In the genomic region with DNA sequence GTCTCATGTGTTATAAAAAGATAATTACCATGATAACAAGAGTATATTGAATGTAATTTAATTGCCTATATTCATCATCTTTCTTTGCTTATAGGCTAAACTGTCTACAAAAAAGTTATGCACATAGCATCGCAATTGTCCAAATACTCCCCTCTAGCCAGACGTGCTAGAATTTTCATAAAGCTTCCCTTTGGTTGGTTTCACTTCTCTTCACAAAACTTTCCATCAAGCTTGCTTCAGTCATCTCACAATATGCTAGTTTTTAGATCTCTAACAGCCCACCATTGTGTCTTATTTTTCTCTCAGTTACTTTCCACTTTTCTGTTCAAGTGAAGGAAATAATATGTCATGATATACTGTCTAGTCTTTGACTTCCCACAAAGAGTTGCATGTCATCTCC, we compare ENCODE assay signal across 27 cellular contexts.
"Had no signal": no experiment of that assay in that cellular context is flagged by ENCODE, and none has a peak within 500 bp of the region (broad histone marks: within the 10 kb centered on the region; RNA-seq: fewer than 3 reads in every experiment).

No MANE protein-coding gene starts in this region.

- H3K27me3 Mint-ChIP-seq: activated CD4-positive, alpha-beta memory T cell treated with anti-CD3 and anti-CD28 coated beads for 36 hours; activated CD4-positive, alpha-beta T cell treated with anti-CD3 and anti-CD28 coated beads, Interleukin-2, amount 10 ng/mL, durations not matched to agents 7 days and 5 days; activated naive CD8-positive, alpha-beta T cell treated with anti-CD3 and anti-CD28 coated beads, Interleukin-2, amount 50 U/mL, for 24 hours; brain; central memory CD8-positive, alpha-beta T cell; T-helper 17 cell had no signal

- ATAC-seq: activated naive CD4-positive, alpha-beta T cell treated with anti-CD3 and anti-CD28 coated beads, Interleukin-2, amount 50 U/mL, for 72 hours; activated naive CD8-positive, alpha-beta T cell treated with anti-CD3 and anti-CD28 coated beads, Interleukin-2, amount 50 U/mL, for 24 hours; activated T-cell treated with anti-CD3 and anti-CD28 coated beads, Interleukin-2, amount 50 U/mL, for 4 hours; T-helper 17 cell had no signal

- H3K9me3 Mint-ChIP-seq: activated CD4-positive, alpha-beta T cell treated with anti-CD3 and anti-CD28 coated beads, Interleukin-2, amount 10 ng/mL, durations not matched to agents 7 days and 5 days; activated naive CD4-positive, alpha-beta T cell treated with anti-CD3 and anti-CD28 coated beads, Interleukin-2, amount 50 U/mL, for 72 hours; activated naive CD8-positive, alpha-beta T cell treated with anti-CD3 and anti-CD28 coated beads, Interleukin-2, amount 50 U/mL, for 24 hours; activated T-cell treated with anti-CD3 and anti-CD28 coated beads, Interleukin-2, amount 50 U/mL, for 4 hours had no signal

- H3K27ac Mint-ChIP-seq: activated CD4-positive, alpha-beta memory T cell treated with anti-CD3 and anti-CD28 coated beads for 36 hours; activated CD4-positive, alpha-beta T cell treated with anti-CD3 and anti-CD28 coated beads, Interleukin-2, amount 10 ng/mL, durations not matched to agents 7 days and 5 days; activated naive CD4-positive, alpha-beta T cell treated with anti-CD3 and anti-CD28 coated beads, Interleukin-2, amount 50 U/mL, for 72 hours; activated naive CD8-positive, alpha-beta T cell treated with anti-CD3 and anti-CD28 coated beads, Interleukin-2, amount 50 U/mL, for 24 hours; brain; T-helper 17 cell had no signal

- DNase-seq: activated CD4-positive, alpha-beta memory T cell treated with anti-CD3 and anti-CD28 coated beads for 36 hours; activated CD4-positive, alpha-beta T cell treated with anti-CD3 and anti-CD28 coated beads, Interleukin-2, amount 10 ng/mL, durations not matched to agents 7 days and 5 days; activated CD4-positive, CD25-positive, alpha-beta regulatory T cell; activated CD8-positive, alpha-beta memory T cell treated with anti-CD3 and anti-CD28 coated beads for 24 hours; activated effector memory CD4-positive, alpha-beta T cell treated with anti-CD3 and anti-CD28 coated beads, Interleukin-2, amount 50 U/mL, for 16 hours; activated naive CD4-positive, alpha-beta T cell treated with Interleukin-2 at 50 U/mL for 16 hours; activated naive CD8-positive, alpha-beta T cell treated with anti-CD3 and anti-CD28 coated beads, Interleukin-2, amount 50 U/mL, for 24 hours; activated T-cell treated with anti-CD3 and anti-CD28 coated beads, Interleukin-2, amount 50 U/mL, for 4 hours; amygdala; KBM-7; NCI-H1092; NCI-H1417; NCI-H1930; NCI-H2171 treated with DMSO at 0.1 percent for 48 hours; NCI-H226; NCI-H526; NCI-H774; OCI-M1; Peyer's patch; Right ventricle myocardium superior; SJCRH30; SK-N-SH; T-helper 17 cell; T-helper 9 cell had no signal

- H3K4me3 Mint-ChIP-seq: activated CD4-positive, alpha-beta memory T cell treated with anti-CD3 and anti-CD28 coated beads for 36 hours; activated CD4-positive, alpha-beta T cell treated with anti-CD3 and anti-CD28 coated beads, Interleukin-2, amount 10 ng/mL, durations not matched to agents 7 days and 5 days; activated naive CD8-positive, alpha-beta T cell treated with anti-CD3 and anti-CD28 coated beads, Interleukin-2, amount 50 U/mL, for 24 hours; activated T-cell treated with anti-CD3 and anti-CD28 coated beads, Interleukin-2, amount 50 U/mL, for 4 hours; brain; central memory CD8-positive, alpha-beta T cell; T-helper 17 cell had no signal

- H3K36me3 Mint-ChIP-seq: activated CD4-positive, alpha-beta memory T cell treated with anti-CD3 and anti-CD28 coated beads for 36 hours; activated naive CD4-positive, alpha-beta T cell treated with anti-CD3 and anti-CD28 coated beads, Interleukin-2, amount 50 U/mL, for 72 hours; brain had no signal

- H3K4me1 Mint-ChIP-seq: activated CD4-positive, alpha-beta T cell treated with anti-CD3 and anti-CD28 coated beads, Interleukin-2, amount 10 ng/mL, durations not matched to agents 7 days and 5 days; activated naive CD8-positive, alpha-beta T cell treated with anti-CD3 and anti-CD28 coated beads, Interleukin-2, amount 50 U/mL, for 24 hours; brain; central memory CD8-positive, alpha-beta T cell; T-helper 17 cell had no signal
